9 cellular contexts compared by ENCODE assay signal in genomic region chr6:55528624-55529023, GRCh38. TPM values are rescaled to one million over a fixed set of nuclear protein-coding genes. Genes with fewer than 3 reads are reported as not detected.
A peak's percentile ranks its signal among the peaks of the same experiment; 100 is the strongest.
DNase-seq lines count a peak whose midpoint lies in the region; ATAC-seq and TF ChIP-seq lines count a peak whose summit lies in the region.
"Had no signal": no experiment of that assay in that cellular context is flagged by ENCODE, and none has a peak within 500 bp of the region (broad histone marks: within the 10 kb centered on the region; RNA-seq: fewer than 3 reads in every experiment).

No MANE protein-coding gene starts in this region.

- peak overlapping the region; percentile 18 for H2AFZ ChIP-seq in smooth muscle cell (ENCODE audit: low read depth)

- no peaks in the 10 kb centered on the region for H3K36me3 ChIP-seq in BE2C
- no peaks in the 10 kb centered on the region for H3K36me3 ChIP-seq in smooth muscle cell (ENCODE audit: low read depth)
- H3K36me3 ChIP-seq in CD8-positive, alpha-beta memory T cell (ENCODE audit: insufficient read depth, low read length) = no peaks in the 10 kb centered on the region

- H3F3A ChIP-seq in smooth muscle cell (ENCODE audit: low read depth) = no peaks in the 10 kb centered on the region

- no peak overlapping the region for H3K4me3 Mint-ChIP-seq in CD8-positive, alpha-beta memory T cell
- H3K4me3 Mint-ChIP-seq: dendritic cell treated with granulocyte-macrophage colony-stimulating factor and Interleukin-4, amounts not matched to agents 40 ng/mL and 50 ng/mL, for 4 days had no signal

- H3K4me1 Mint-ChIP-seq in CD8-positive, alpha-beta memory T cell = no peaks in the 10 kb centered on the region

- no peaks in the 10 kb centered on the region for H3K27me3 Mint-ChIP-seq in CD8-positive, alpha-beta memory T cell
- H3K27me3 Mint-ChIP-seq: dendritic cell treated with granulocyte-macrophage colony-stimulating factor and Interleukin-4, amounts not matched to agents 40 ng/mL and 50 ng/mL, for 4 days had no signal

- H3K36me3 Mint-ChIP-seq in CD8-positive, alpha-beta memory T cell = no peaks in the 10 kb centered on the region

- ATAC-seq in GM19468 (IDR thresholded peaks at IDR 0.05; ENCODE audit: extremely low read depth, unreplicated experiment) = peak; percentile 72

- no peaks in the 10 kb centered on the region for H3K4me1 ChIP-seq in BE2C
- no peaks in the 10 kb centered on the region for H3K4me1 ChIP-seq in smooth muscle cell (ENCODE audit: low read depth)
- no peaks in the 10 kb centered on the region for H3K4me1 ChIP-seq in CD8-positive, alpha-beta memory T cell (ENCODE audit: insufficient read depth, low read length)

- no peaks in the 10 kb centered on the region for H4K20me1 ChIP-seq in smooth muscle cell (ENCODE audit: low read depth)

- POLR2A ChIA-PET in CD8-positive, alpha-beta memory T cell (lab: Charles Lee) = no interaction called here

- no peak overlapping the region for H3K27ac ChIP-seq in smooth muscle cell (ENCODE audit: low read depth)
- no peak overlapping the region for H3K27ac ChIP-seq in CD8-positive, alpha-beta memory T cell (ENCODE audit: low read depth, low read length)

- no peaks in the 10 kb centered on the region for H3K79me2 ChIP-seq in smooth muscle cell (ENCODE audit: low read depth)

- WGBS in smooth muscle cell (ENCODE audit: low lambda C conversion rate) = 44% methylated on average over 1 of the region's 1 CpG

- H3K4me3 ChIP-seq in BE2C (ENCODE audit: low read depth, low read length) = no peak overlapping the region
- no peak overlapping the region for H3K4me3 ChIP-seq in cardiac fibroblast (replicated peaks in 1 of 2; ENCODE audit: low read depth in 2 of 2, low read length in 2 of 2)
- H3K4me3 ChIP-seq in smooth muscle cell = no peak overlapping the region
- H3K4me3 ChIP-seq in CD8-positive, alpha-beta memory T cell (ENCODE audit: low read length) = no peak overlapping the region

- H3K4me2 ChIP-seq in smooth muscle cell = no peak overlapping the region

- no peak overlapping the region for H3K27ac Mint-ChIP-seq in CD8-positive, alpha-beta memory T cell
- H3K27ac Mint-ChIP-seq: dendritic cell treated with granulocyte-macrophage colony-stimulating factor and Interleukin-4, amounts not matched to agents 40 ng/mL and 50 ng/mL, for 4 days had no signal

- CTCF ChIA-PET in CD8-positive, alpha-beta memory T cell (lab: Charles Lee) = no interaction called here

- DNase-seq in BE2C (peak; percentile 17), LoVo (ENCODE audit: low spot score) (peak; percentile 38), cardiac fibroblast (ENCODE audit: low read depth in 2 of 2) (peak; percentile 28 to 53), smooth muscle cell (lab: John Stamatoyannopoulos, UW; ENCODE audit: unreplicated experiment) (no peak), 8988T (no peak)
- DNase-seq in activated CD4-positive, CD25-positive, alpha-beta regulatory T cell (lab: John Stamatoyannopoulos, UW) = no peak
- DNase-seq in CD8-positive, alpha-beta memory T cell = no peak

- peak; percentile 53 for TF ChIP-seq CTCF in BE2C (IDR thresholded peaks at IDR 0.05; ENCODE audit: low read depth, low read length)
- peak; percentile 26 for TF ChIP-seq CTCF in cardiac fibroblast (IDR thresholded peaks at IDR 0.05; ENCODE audit: low read depth, low read length)
- peak; percentile 19 for TF ChIP-seq CTCF in smooth muscle cell (IDR thresholded peaks at IDR 0.05; ENCODE audit: borderline replicate concordance, insufficient read depth, poor library complexity, severe bottlenecking)

- H3K9me3 Mint-ChIP-seq in CD8-positive, alpha-beta memory T cell = peaks cover 0 to 14% (median 3%) of the 10 kb centered on the region in 5 donors
- H3K9me3 Mint-ChIP-seq: dendritic cell treated with granulocyte-macrophage colony-stimulating factor and Interleukin-4, amounts not matched to agents 40 ng/mL and 50 ng/mL, for 4 days had no signal

- H3K9ac ChIP-seq in smooth muscle cell (ENCODE audit: low read depth) = no peak overlapping the region

- H3K9me3 ChIP-seq in BE2C (no peaks in the 10 kb centered on the region), smooth muscle cell (replicated peaks; ENCODE audit: low read depth) (no peaks in the 10 kb centered on the region)
- no peaks in the 10 kb centered on the region for H3K9me3 ChIP-seq in CD8-positive, alpha-beta memory T cell (ENCODE audit: low read length)

- H3K27me3 ChIP-seq in BE2C = no peaks in the 10 kb centered on the region
- H3K27me3 ChIP-seq in smooth muscle cell (ENCODE audit: low read depth) = no peaks in the 10 kb centered on the region
- H3K27me3 ChIP-seq in CD8-positive, alpha-beta memory T cell (ENCODE audit: insufficient read depth, low read length, poor library complexity, severe bottlenecking) = no peaks in the 10 kb centered on the region

RNA-seq across cellular contexts. Expression of gene HMGCLL1, which starts 50.4 kb away (rescaled TPM):
- not detected for polyA plus RNA-seq in BE2C (2012; ENCODE audit: insufficient read depth, insufficient read length, low read depth)
- not detected in 2 replicates for total RNA-seq in smooth muscle cell
- polyA plus RNA-seq in smooth muscle cell = 0.27 TPM in 1 of 2 replicates, not detected in the other
- not detected for total RNA-seq in CD8-positive, alpha-beta memory T cell
- polyA plus RNA-seq in CD8-positive, alpha-beta memory T cell = not detected

Comparison
In these comparisons a context has a peak if more than half of its experiments do, and no peak if none do; other contexts are left out.
1. DNase-seq: peak in BE2C (single experiment), LoVo (single experiment) and cardiac fibroblast (2 of 2); none in smooth muscle cell (single experiment), activated CD4-positive, CD25-positive, alpha-beta regulatory T cell (0 of 4), 8988T (single experiment) and CD8-positive, alpha-beta memory T cell (0 of 5).
2. Peak in every context shown above with its lines, with median percentiles within 50 percentile points of each other: CTCF ChIP-seq.